Comparison of ENCODE assay signal across 33 cellular contexts in the genomic region with DNA sequence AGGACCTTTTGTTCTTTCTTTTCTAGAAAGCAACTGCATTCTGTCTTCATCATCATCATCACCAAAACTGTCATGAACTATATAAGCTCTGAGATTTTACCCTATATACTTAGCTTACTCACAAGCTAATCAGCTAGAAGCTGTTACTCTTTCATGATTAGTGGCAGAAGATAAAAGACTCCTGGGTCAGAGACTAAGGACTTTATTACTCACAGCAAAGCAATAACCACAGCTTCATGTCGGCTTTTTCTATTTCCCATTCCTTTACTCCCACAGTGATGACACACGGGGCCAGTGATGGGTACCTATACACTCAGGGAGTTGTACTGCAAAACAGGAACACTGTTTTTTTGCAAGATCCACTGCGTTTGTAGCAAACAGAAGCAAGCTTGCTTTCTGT. TPM values are rescaled to one million over a fixed set of nuclear protein-coding genes. Genes with fewer than 3 reads are reported as not detected.
"Had no signal": no experiment of that assay in that cellular context is flagged by ENCODE, and none has a peak within 500 bp of the region (broad histone marks: within the 10 kb centered on the region; RNA-seq: fewer than 3 reads in every experiment).

No MANE protein-coding gene starts in this region.

- H3K27ac ChIP-seq: esophagus squamous epithelium, heart right ventricle, left lung, neural progenitor cell, parathyroid adenoma, prostate gland, right atrium auricular region, suprapubic skin, transverse colon, upper lobe of right lung, uterus had no signal

- H3K4me3 Mint-ChIP-seq: effector memory CD8-positive, alpha-beta T cell; naive thymus-derived CD4-positive, alpha-beta T cell; nephron; neural progenitor cell; stimulated activated naive CD8-positive, alpha-beta T cell treated with anti-CD3 and anti-CD28 coated beads, Interleukin-15, amount 100 ng/mL, for 72 hours had no signal

- H3K27me3 ChIP-seq: heart right ventricle, left lung, neural progenitor cell, right atrium auricular region, suprapubic skin, transverse colon, upper lobe of right lung, uterus had no signal

- H3K4me2 ChIP-seq: neural progenitor cell had no signal

- H3K36me3 ChIP-seq: esophagus squamous epithelium, heart right ventricle, left lung, neural progenitor cell, prostate gland, right atrium auricular region, suprapubic skin, transverse colon, upper lobe of right lung, uterus had no signal

- H3K4me1 Mint-ChIP-seq: naive thymus-derived CD4-positive, alpha-beta T cell; nephron; neural progenitor cell; stimulated activated naive CD8-positive, alpha-beta T cell treated with anti-CD3 and anti-CD28 coated beads, Interleukin-15, amount 100 ng/mL, for 72 hours had no signal

- H3K9me3 ChIP-seq: prostate gland, upper lobe of right lung, uterus had no signal

- ATAC-seq: effector memory CD8-positive, alpha-beta T cell; heart right ventricle; left cardiac atrium; left lung; naive thymus-derived CD4-positive, alpha-beta T cell; sciatic nerve; stimulated activated naive CD8-positive, alpha-beta T cell treated with anti-CD3 and anti-CD28 coated beads, Interleukin-15, amount 100 ng/mL, for 72 hours; upper lobe of right lung had no signal

- H3K4me3 ChIP-seq: esophagus squamous epithelium, heart right ventricle, left lung, neural progenitor cell, prostate gland, right atrium auricular region, suprapubic skin, transverse colon, upper lobe of right lung, uterus had no signal

- H3K36me3 Mint-ChIP-seq: neural progenitor cell had no signal

- H3K27ac Mint-ChIP-seq: effector memory CD8-positive, alpha-beta T cell; naive thymus-derived CD4-positive, alpha-beta T cell; nephron; neural progenitor cell; stimulated activated naive CD8-positive, alpha-beta T cell treated with anti-CD3 and anti-CD28 coated beads, Interleukin-15, amount 100 ng/mL, for 72 hours had no signal

- H2AFZ ChIP-seq: neural progenitor cell, parathyroid adenoma had no signal

- H3K4me1 ChIP-seq: esophagus squamous epithelium, heart right ventricle, left lung, neural progenitor cell, parathyroid adenoma, prostate gland, right atrium auricular region, suprapubic skin, transverse colon, upper lobe of right lung, uterus had no signal

- DNase-seq: cortex of kidney; effector memory CD8-positive, alpha-beta T cell; erythroblast; esophagus squamous epithelium; foreskin melanocyte; glutamatergic neuron; heart right ventricle; hippocampal formation; left cardiac atrium; left lung; mesendoderm; midbrain; naive thymus-derived CD4-positive, alpha-beta T cell; stimulated activated CD4-positive, alpha-beta T cell treated with anti-CD3 and anti-CD28 coated beads, Interleukin-2, amount 100 ng/mL, for 48 hours; stimulated activated naive CD4-positive, alpha-beta T cell; stimulated activated naive CD8-positive, alpha-beta T cell treated with anti-CD3 and anti-CD28 coated beads, Interleukin-15, amount 100 ng/mL, for 72 hours; transverse colon; upper lobe of right lung; uterus had no signal

- H3K9ac ChIP-seq: neural progenitor cell, parathyroid adenoma had no signal

RNA-seq across cellular contexts. Expression of gene FAM24A, which starts 52.0 kb away (rescaled TPM):
- total RNA-seq: dermis microvascular lymphatic vessel endothelial cell; esophagus squamous epithelium; heart right ventricle; kidney epithelial cell; left cardiac atrium; left lung; lower leg skin; lung microvascular endothelial cell; mucosa of gallbladder; naive thymus-derived CD4-positive, alpha-beta T cell; osteoblast; prostate gland; right atrium auricular region; sciatic nerve; suprapubic skin; transverse colon; upper lobe of right lung; uterus had no signal
- polyA plus RNA-seq: heart right ventricle; naive thymus-derived CD4-positive, alpha-beta T cell; thymus had no signal
